Comparison of ENCODE assay signal across 10 cellular contexts in genomic region chrX:40085086-40085551, GRCh38. TPM values are rescaled to one million over a fixed set of nuclear protein-coding genes. Genes with fewer than 3 reads are reported as not detected.
DNase-seq lines count a peak whose midpoint lies in the region; ATAC-seq, FAIRE-seq and TF ChIP-seq lines count a peak whose summit lies in the region.
"Had no signal": no experiment of that assay in that cellular context is flagged by ENCODE, and none has a peak within 500 bp of the region (broad histone marks: within the 10 kb centered on the region; RNA-seq: fewer than 3 reads in every experiment).

No MANE protein-coding gene starts in this region.

- intact Hi-C loops in Panc1 (cut with micrococcal nuclease; ENCODE audit: unreplicated experiment): loop anchor here (5.0 to 10.0 kb wide), 2 partner anchors 73 to 270 kb away; no protein-coding TSS in a partner anchor
- intact Hi-C loops in sigmoid colon (cut with DNase I): loop anchor here (5.0 to 10.0 kb wide), 3 partner anchors 67 to 1283 kb away; partner anchors contain the start of gene MID1IP1

- POLR2A ChIA-PET in Panc1 (lab: Charles Lee): interaction anchor here (0.5 to 0.6 kb wide), 5 partner anchors 24 to 1000 kb away, joined by 3 to 10 read pairs (median 4); partner anchors contain the start of gene USP9X

- no peak for ATAC-seq in Panc1
- ATAC-seq: A549 had no signal

- no peak for TF ChIP-seq POLR2A in sigmoid colon (IDR thresholded peaks at IDR 0.05)
- no peak for TF ChIP-seq POLR2A in GM12891 (IDR thresholded peaks at IDR 0.05; ENCODE audit: low read depth, low read length)

- WGBS in sigmoid colon, 2 donors: 19 to 53% methylated on average over 20 of the region's 20 CpGs

- no peak for FAIRE-seq in GM12891 (lab: Jason Lieb, UNC)
- FAIRE-seq: A549, RCC 7860 had no signal

- in situ Hi-C loops in Panc1 (cut with HindIII; ENCODE audit: low pct_unique_long_range_greater_than_20kb, low sequenced_read_pairs): no loop called here

- H3K27me3 ChIP-seq in Panc1 (ENCODE audit: control insufficient read depth, insufficient read depth, low read length) (no peaks in the 10 kb centered on the region), fibroblast of lung (ENCODE audit: control insufficient read depth, insufficient read depth, low read length) (no peaks in the 10 kb centered on the region), sigmoid colon (no peaks in the 10 kb centered on the region)

- DNase-seq in NCI-H526 (lab: John Stamatoyannopoulos, UW) (peak; percentile 61 to 66), NCI-H526 treated with DMSO at 0.1 percent for 48 hours (lab: John Stamatoyannopoulos, UW) (no peak), Panc1 (ENCODE audit: low read depth, low spot score) (no peak), fibroblast of lung (ENCODE audit: low read depth in 2 of 2) (peak; percentile 72 to 89), sigmoid colon (no peak), NCI-H146 treated with DMSO at 0.1 percent for 48 hours (lab: John Stamatoyannopoulos, UW; ENCODE audit: unreplicated experiment) (no peak), GM12891 (ENCODE audit: insufficient read length, low spot score) (no peak)
- no peak for DNase-seq in stimulated activated CD4-positive, alpha-beta T cell treated with anti-CD3 and anti-CD28 coated beads, Interleukin-12 subunit alpha, Interleukin-12 subunit beta, amount 100 ng/mL, for 4 hours

- peak overlapping the region; percentile 48; the same call in 1 of the 2 replicates for H3K27ac ChIP-seq in Panc1 (ENCODE audit: low read length)
- H3K27ac ChIP-seq in fibroblast of lung (ENCODE audit: insufficient read depth, low read length): peak overlapping the region; percentile 16
- peak overlapping the region in 3 of 4 donors; percentile 71 to 83 (median 77) for H3K27ac ChIP-seq in sigmoid colon
- H3K27ac ChIP-seq: A549 had no signal

- H3K4me3 ChIP-seq in Panc1 (ENCODE audit: low read depth in 2 of 2, low read length in 2 of 2) (peak overlapping the region in 1 of 2 experiments; percentile 26; a peak in 2 of 4 replicates), fibroblast of lung (replicated peaks in 1 of 4; ENCODE audit: control extremely low read depth in 1 of 4, insufficient read depth in 1 of 4, low read depth in 3 of 4, low read length in 4 of 4) (no peak overlapping the region), sigmoid colon (no peak overlapping the region)
- H3K4me3 ChIP-seq: A549 had no signal

- TF ChIP-seq CTCF in Panc1 (IDR thresholded peaks at IDR 0.05) (no peak), fibroblast of lung (conservative IDR thresholded peaks at IDR 0.05 in 1 of 2, IDR thresholded peaks at IDR 0.05 in 1 of 2; ENCODE audit: low read depth in 1 of 2, low read length in 2 of 2) (no peak), sigmoid colon (IDR thresholded peaks at IDR 0.05) (no peak)

- H3K4me2 ChIP-seq in fibroblast of lung (ENCODE audit: extremely low read depth, insufficient read depth, low read length): peak overlapping the region; percentile 59
- H3K4me2 ChIP-seq: A549 had no signal

- no peaks in the 10 kb centered on the region for H4K20me1 ChIP-seq in fibroblast of lung (ENCODE audit: control insufficient read depth, extremely low read depth, insufficient read depth, low read length)

- no peak overlapping the region for H3K9ac ChIP-seq in fibroblast of lung (ENCODE audit: insufficient read depth, low read length)

- no peaks in the 10 kb centered on the region for H3K36me3 ChIP-seq in Panc1 (ENCODE audit: control insufficient read depth, insufficient read depth, low read length)
- H3K36me3 ChIP-seq in fibroblast of lung (ENCODE audit: control insufficient read depth, insufficient read depth, low read length): no peaks in the 10 kb centered on the region
- no peaks in the 10 kb centered on the region for H3K36me3 ChIP-seq in sigmoid colon

- CTCF ChIA-PET in Panc1 (lab: Charles Lee): no interaction called here

- H3K9me3 ChIP-seq in Panc1 (ENCODE audit: control insufficient read depth, insufficient read depth, low read depth, low read length) (no peaks in the 10 kb centered on the region), fibroblast of lung (ENCODE audit: control insufficient read depth, insufficient read depth, low read depth, low read length) (no peaks in the 10 kb centered on the region), sigmoid colon (no peaks in the 10 kb centered on the region)
- H3K9me3 ChIP-seq: A549 had no signal

- TF ChIP-seq EP300 in sigmoid colon (IDR thresholded peaks at IDR 0.05): no peak

- H2AFZ ChIP-seq in fibroblast of lung (ENCODE audit: low read length): no peak overlapping the region

- peaks cover 50% of the 10 kb centered on the region for H3K4me1 ChIP-seq in Panc1 (ENCODE audit: control insufficient read depth, insufficient read depth, low read length)
- H3K4me1 ChIP-seq in fibroblast of lung (ENCODE audit: control insufficient read depth, extremely low read depth, insufficient read depth, low read length): peaks cover 30% of the 10 kb centered on the region
- H3K4me1 ChIP-seq in sigmoid colon: peaks cover 0 to 92% (median 82%) of the 10 kb centered on the region in 4 donors

- BruUV-seq in Panc1 (replicated peaks; lab: Mats Ljungman, UMichigan): no TSS peak

- no peaks in the 10 kb centered on the region for H3K79me2 ChIP-seq in fibroblast of lung (ENCODE audit: control insufficient read depth, insufficient read depth, low read length)

TF ChIP-seq in GM12891, 5 proteins besides CTCF, POLR2A, EP300 and RAD21:
- TF ChIP-seq TAF1 (IDR thresholded peaks at IDR 0.05; ENCODE audit: low read depth, low read length): no peak
- no peak for TF ChIP-seq POU2F2 (IDR thresholded peaks at IDR 0.05; ENCODE audit: low read depth, low read length)
- TF ChIP-seq SPI1 (IDR thresholded peaks at IDR 0.05; ENCODE audit: low read depth, low read length): no peak
- TF ChIP-seq POLR2AphosphoS5 (IDR thresholded peaks at IDR 0.05; ENCODE audit: low read depth, low read length): no peak
- no peak for TF ChIP-seq PAX5 (IDR thresholded peaks at IDR 0.05; ENCODE audit: insufficient read depth, low read length, severe bottlenecking)
TF ChIP-seq in GM12891: peak in this region for 0.

RNA-seq across cellular contexts. Expression of gene BCOR, which starts 12.6 kb away (rescaled TPM):
- total RNA-seq in Panc1 (2021; ENCODE audit: unreplicated experiment) (48.3 TPM), fibroblast of lung (4.9 and 5.8 TPM in 2 replicates), sigmoid colon (10 to 100 TPM; 15.8 to 31.6 (median 23.0) TPM)
- 33.8 TPM for polyA plus RNA-seq in Panc1 (2012; ENCODE audit: insufficient read length)
- polyA plus RNA-seq in fibroblast of lung (3.0 TPM in 2 replicates), sigmoid colon (10 to 100 TPM in 1 of 3 donors, 1 to 10 TPM in 2; 3.5 to 11.5 (median 3.6) TPM)
- 5.6 and 6.4 TPM in 2 replicates for polyA plus RNA-seq in fibroblast of lung (2012)
- 10.6 and 15.2 TPM in 2 replicates for polyA minus RNA-seq in fibroblast of lung (ENCODE audit: low replicate concordance)
- polyA plus RNA-seq in GM12891 (2012; ENCODE audit: low read depth, missing spikeins): 5.5 TPM

Comparison
In these comparisons a context has a peak if more than half of its experiments do, and no peak if none do; other contexts are left out.
1. DNase-seq: peak in NCI-H526 (2 of 2) and fibroblast of lung (2 of 2); none in NCI-H526 treated with DMSO at 0.1 percent for 48 hours (single experiment), Panc1 (single experiment), sigmoid colon (single experiment), NCI-H146 treated with DMSO at 0.1 percent for 48 hours (single experiment), GM12891 (single experiment) and stimulated activated CD4-positive, alpha-beta T cell treated with anti-CD3 and anti-CD28 coated beads, Interleukin-12 subunit alpha, Interleukin-12 subunit beta, amount 100 ng/mL, for 4 hours (single experiment).
2. H3K27ac ChIP-seq: peak in every context shown above with its lines; median percentile 77 in sigmoid colon; 48 in Panc1; 16 in fibroblast of lung.